Comparison of ENCODE assay signal across 13 cellular contexts in genomic region chr10:86709786-86710185, GRCh38. TPM values are rescaled to one million over a fixed set of nuclear protein-coding genes. Genes with fewer than 3 reads are reported as not detected.
DNase-seq lines count a peak whose midpoint lies in the region; TF ChIP-seq lines count a peak whose summit lies in the region.
"Had no signal": no experiment of that assay in that cellular context is flagged by ENCODE, and none has a peak within 500 bp of the region (broad histone marks: within the 10 kb centered on the region; RNA-seq: fewer than 3 reads in every experiment).

No MANE protein-coding gene starts in this region.

- H3K4me3 Mint-ChIP-seq in activated CD4-positive, alpha-beta T cell treated with anti-CD3 and anti-CD28 coated beads, Interleukin-2, amount 10 ng/mL, durations not matched to agents 24 days and 14 days: peak overlapping the region; percentile 94
- peak overlapping the region; percentile 59 for H3K4me3 Mint-ChIP-seq in activated CD4-positive, alpha-beta memory T cell treated with anti-CD3 and anti-CD28 coated beads, Interleukin-2, amount 10 ng/mL, durations not matched to agents 7 days and 5 days

- H3K9me3 Mint-ChIP-seq in activated CD4-positive, alpha-beta T cell treated with anti-CD3 and anti-CD28 coated beads, Interleukin-2, amount 10 ng/mL, durations not matched to agents 24 days and 14 days: no peaks in the 10 kb centered on the region
- H3K9me3 Mint-ChIP-seq in activated CD4-positive, alpha-beta memory T cell treated with anti-CD3 and anti-CD28 coated beads, Interleukin-2, amount 10 ng/mL, durations not matched to agents 7 days and 5 days: no peaks in the 10 kb centered on the region

- no peak for TF ChIP-seq CTCF in spleen (IDR thresholded peaks at IDR 0.05 in 8 of 11, conservative IDR thresholded peaks at IDR 0.05 in 3 of 11)

- no peak for TF ChIP-seq POLR2A in spleen (IDR thresholded peaks at IDR 0.05)

- WGBS in spleen, 5 donors: 91 to 97% (median 95%) methylated on average over 8 to 10 of the region's 10 CpGs

- no peaks in the 10 kb centered on the region for H3K36me3 ChIP-seq in spleen
- H3K36me3 ChIP-seq: tibial nerve had no signal

- POLR2A ChIA-PET in activated CD4-positive, alpha-beta memory T cell treated with anti-CD3 and anti-CD28 coated beads, Interleukin-2, amount 10 ng/mL, durations not matched to agents 7 days and 5 days (lab: Charles Lee): interaction anchor here (3.7 kb wide), 1 partner anchor 47 kb away, joined by 31 read pairs; the partner anchor contains the start of gene BMPR1A

- peak overlapping the region; percentile 97 for H3K27ac Mint-ChIP-seq in activated CD4-positive, alpha-beta T cell treated with anti-CD3 and anti-CD28 coated beads, Interleukin-2, amount 10 ng/mL, durations not matched to agents 24 days and 14 days
- H3K27ac Mint-ChIP-seq in activated CD4-positive, alpha-beta memory T cell treated with anti-CD3 and anti-CD28 coated beads, Interleukin-2, amount 10 ng/mL, durations not matched to agents 7 days and 5 days: no peak overlapping the region

- DNase-seq in activated CD4-positive, alpha-beta T cell treated with anti-CD3 and anti-CD28 coated beads, Interleukin-2, amount 10 ng/mL, durations not matched to agents 24 days and 14 days: no peak
- DNase-seq in activated CD4-positive, alpha-beta T cell treated with anti-CD3 and anti-CD28 coated beads, Interleukin-2, amount 50 U/mL, for 48 hours: no peak
- no peak for DNase-seq in activated CD4-positive, alpha-beta memory T cell treated with anti-CD3 and anti-CD28 coated beads, Interleukin-2, amount 10 ng/mL, durations not matched to agents 7 days and 5 days
- DNase-seq in islet precursor cell (peak; percentile 45), spleen (peak; percentile 78), GOT3 (lab: John Stamatoyannopoulos, UW) (no peak), SK-N-DZ (ENCODE audit: low spot score) (no peak), NCI-H2081 (lab: John Stamatoyannopoulos, UW) (no peak)
- DNase-seq: body of pancreas, DMS153 had no signal

- intact Hi-C loops in activated CD4-positive, alpha-beta T cell treated with anti-CD3 and anti-CD28 coated beads, Interleukin-2, amount 10 ng/mL, durations not matched to agents 24 days and 14 days (cut with micrococcal nuclease): loop anchor here (2.0 to 10.0 kb wide), 4 partner anchors 189 to 1105 kb away; partner anchors contain the start of genes ATAD1 and MINPP1
- intact Hi-C loops in spleen (cut with DNase I; ENCODE audit: low total_unique reads): loop anchor here (10.0 kb wide), 1 partner anchor 185 kb away; no protein-coding TSS in a partner anchor

- H3K4me1 ChIP-seq in spleen: peaks cover 9 to 27% (median 19%) of the 10 kb centered on the region in 6 donors

- H3K27ac ChIP-seq in spleen: no peak overlapping the region

- H3K9me3 ChIP-seq in spleen: no peaks in the 10 kb centered on the region
- H3K9me3 ChIP-seq: body of pancreas, tibial nerve had no signal

- H3K4me1 Mint-ChIP-seq in activated CD4-positive, alpha-beta T cell treated with anti-CD3 and anti-CD28 coated beads, Interleukin-2, amount 10 ng/mL, durations not matched to agents 24 days and 14 days: peaks cover 13% of the 10 kb centered on the region
- peaks cover 15% of the 10 kb centered on the region for H3K4me1 Mint-ChIP-seq in activated CD4-positive, alpha-beta memory T cell treated with anti-CD3 and anti-CD28 coated beads, Interleukin-2, amount 10 ng/mL, durations not matched to agents 7 days and 5 days

- H3K4me3 ChIP-seq in spleen: no peak overlapping the region
- H3K4me3 ChIP-seq: body of pancreas had no signal

- H3K27me3 Mint-ChIP-seq in activated CD4-positive, alpha-beta T cell treated with anti-CD3 and anti-CD28 coated beads, Interleukin-2, amount 10 ng/mL, durations not matched to agents 24 days and 14 days: no peaks in the 10 kb centered on the region
- H3K27me3 Mint-ChIP-seq in activated CD4-positive, alpha-beta memory T cell treated with anti-CD3 and anti-CD28 coated beads, Interleukin-2, amount 10 ng/mL, durations not matched to agents 7 days and 5 days: no peaks in the 10 kb centered on the region

- H3K27me3 ChIP-seq in spleen (replicated peaks in 1 of 7): peaks cover 0 to 68% (median 16%) of the 10 kb centered on the region in 7 donors
- H3K27me3 ChIP-seq: body of pancreas, tibial nerve had no signal

- peaks cover 2% of the 10 kb centered on the region for H3K36me3 Mint-ChIP-seq in activated CD4-positive, alpha-beta T cell treated with anti-CD3 and anti-CD28 coated beads, Interleukin-2, amount 10 ng/mL, durations not matched to agents 24 days and 14 days (ENCODE audit: low read depth)
- no peaks in the 10 kb centered on the region for H3K36me3 Mint-ChIP-seq in activated CD4-positive, alpha-beta memory T cell treated with anti-CD3 and anti-CD28 coated beads, Interleukin-2, amount 10 ng/mL, durations not matched to agents 7 days and 5 days (ENCODE audit: low read depth)

- CTCF ChIA-PET in activated CD4-positive, alpha-beta memory T cell treated with anti-CD3 and anti-CD28 coated beads, Interleukin-2, amount 10 ng/mL, durations not matched to agents 7 days and 5 days (lab: Charles Lee): no interaction called here

RNA-seq across cellular contexts. Expression of gene LDB3, which starts 41.5 kb away (rescaled TPM):
- 0.07 TPM in 1 of 2 replicates, not detected in the other for total RNA-seq in activated CD4-positive, alpha-beta T cell treated with anti-CD3 and anti-CD28 coated beads, Interleukin-2, amount 10 ng/mL, durations not matched to agents 24 days and 14 days
- under 1 TPM; 0.05 to 0.10 TPM for total RNA-seq in activated CD4-positive, alpha-beta memory T cell treated with anti-CD3 and anti-CD28 coated beads, Interleukin-2, amount 10 ng/mL, durations not matched to agents 7 days and 5 days
- total RNA-seq in spleen: under 1 TPM in 5 of 7 donors, not detected in 2; 0.14 to 0.63 (median 0.43) TPM
- 1 to 10 TPM in 1 of 3 donors, under 1 TPM in 2; 0.23 to 1.2 (median 0.30) TPM for polyA plus RNA-seq in spleen
- 2.6 and 2.9 TPM in 2 replicates for polyA plus RNA-seq in SK-N-DZ (2014; cell fraction: cytosol; rRNA removed)
- polyA plus RNA-seq in SK-N-DZ (2014; cell fraction: nucleus; rRNA removed): 1.5 and 2.6 TPM in 2 replicates
- total RNA-seq: epithelial cell of proximal tubule; T-helper 1 cell treated with Interleukin-12 subunit alpha and Interleukin-12 subunit beta and Interleukin-4 antibody, amounts not matched to agents 30 ng/mL and 1 ng/mL, for 36 hours had no signal

RNA-seq across cellular contexts. Expression of gene BMPR1A, which starts 46.6 kb away (rescaled TPM):
- 10.5 and 10.9 TPM in 2 replicates for total RNA-seq in activated CD4-positive, alpha-beta T cell treated with anti-CD3 and anti-CD28 coated beads, Interleukin-2, amount 10 ng/mL, durations not matched to agents 24 days and 14 days
- total RNA-seq in activated CD4-positive, alpha-beta memory T cell treated with anti-CD3 and anti-CD28 coated beads, Interleukin-2, amount 10 ng/mL, durations not matched to agents 7 days and 5 days: 10 to 100 TPM; 14.8 to 17.2 TPM
- total RNA-seq in spleen: 10 to 100 TPM in 5 of 7 donors, 1 to 10 TPM in 2; 8.3 to 17.9 (median 12.4) TPM
- 1 to 10 TPM; 1.3 to 2.6 (median 1.8) TPM for polyA plus RNA-seq in spleen
- 29.7 and 29.9 TPM in 2 replicates for polyA plus RNA-seq in SK-N-DZ (2014; cell fraction: cytosol; rRNA removed)
- 19.5 and 22.7 TPM in 2 replicates for polyA plus RNA-seq in SK-N-DZ (2014; cell fraction: nucleus; rRNA removed)

RNA-seq across cellular contexts. Expression of gene OPN4, which starts 55.4 kb away (rescaled TPM):
- not detected in 2 replicates for total RNA-seq in activated CD4-positive, alpha-beta T cell treated with anti-CD3 and anti-CD28 coated beads, Interleukin-2, amount 10 ng/mL, durations not matched to agents 24 days and 14 days
- total RNA-seq in activated CD4-positive, alpha-beta memory T cell treated with anti-CD3 and anti-CD28 coated beads, Interleukin-2, amount 10 ng/mL, durations not matched to agents 7 days and 5 days: not detected
- not detected for total RNA-seq in spleen
- not detected for polyA plus RNA-seq in spleen
- polyA plus RNA-seq in SK-N-DZ (2014; cell fraction: cytosol; rRNA removed): not detected in 2 replicates
- not detected in 2 replicates for polyA plus RNA-seq in SK-N-DZ (2014; cell fraction: nucleus; rRNA removed)
- total RNA-seq: body of pancreas; epithelial cell of proximal tubule; T-helper 1 cell treated with Interleukin-12 subunit alpha and Interleukin-12 subunit beta and Interleukin-4 antibody, amounts not matched to agents 30 ng/mL and 1 ng/mL, for 36 hours had no signal

Comparison
In these comparisons a context has a peak if more than half of its experiments do, and no peak if none do; other contexts are left out.
1. DNase-seq: peak in islet precursor cell (single experiment) and spleen (single experiment); none in activated CD4-positive, alpha-beta T cell treated with anti-CD3 and anti-CD28 coated beads, Interleukin-2, amount 10 ng/mL, durations not matched to agents 24 days and 14 days (single experiment), activated CD4-positive, alpha-beta T cell treated with anti-CD3 and anti-CD28 coated beads, Interleukin-2, amount 50 U/mL, for 48 hours (0 of 2), activated CD4-positive, alpha-beta memory T cell treated with anti-CD3 and anti-CD28 coated beads, Interleukin-2, amount 10 ng/mL, durations not matched to agents 7 days and 5 days (single experiment), GOT3 (single experiment), SK-N-DZ (single experiment) and NCI-H2081 (0 of 2).